11 cellular contexts compared by ENCODE assay signal in the genomic region with DNA sequence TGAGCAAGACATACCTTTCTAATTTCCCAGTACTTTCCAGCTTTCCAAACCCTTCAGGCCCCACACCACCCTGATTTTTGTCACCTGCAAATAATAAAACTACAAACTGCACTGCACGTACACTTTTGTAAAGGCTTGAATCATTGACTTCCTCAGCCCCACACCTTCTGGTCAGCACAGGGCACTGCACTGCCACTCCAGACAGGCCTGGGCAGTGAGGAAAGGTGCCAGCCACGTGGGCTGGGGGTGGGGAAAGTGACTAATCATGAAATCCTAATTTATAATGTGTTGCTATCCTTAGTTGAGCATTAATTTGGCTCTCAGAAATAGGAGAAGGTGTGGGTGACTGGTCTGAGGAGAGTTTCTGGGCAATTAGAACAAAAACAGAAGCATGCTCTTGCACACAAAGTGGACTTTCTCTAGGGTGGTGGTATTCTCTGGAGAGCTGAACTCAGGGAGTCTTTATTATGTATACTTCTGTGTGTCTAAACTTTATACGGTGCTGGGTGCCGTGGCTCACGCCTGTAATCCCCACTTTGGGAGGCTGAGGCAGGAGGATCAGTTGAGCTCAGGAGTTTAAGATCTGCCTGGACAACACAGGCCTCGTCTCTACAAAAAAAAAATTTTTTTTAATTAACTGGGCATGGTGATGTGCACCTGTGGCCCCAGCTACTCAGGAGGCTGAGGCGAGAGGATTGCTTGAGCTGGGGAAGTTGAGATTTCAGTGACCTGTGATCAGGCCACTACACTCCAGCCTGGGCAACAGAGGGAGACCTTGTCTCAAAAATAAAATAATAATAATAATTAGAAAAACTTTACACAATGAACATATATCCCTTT. TPM values are rescaled to one million over a fixed set of nuclear protein-coding genes. Genes with fewer than 3 reads are reported as not detected.
A peak's percentile ranks its signal among the peaks of the same experiment; 100 is the strongest.
DNase-seq lines count a peak whose midpoint lies in the region; ATAC-seq and TF ChIP-seq lines count a peak whose summit lies in the region.
"Had no signal": no experiment of that assay in that cellular context is flagged by ENCODE, and none has a peak within 500 bp of the region (broad histone marks: within the 10 kb centered on the region; RNA-seq: fewer than 3 reads in every experiment).

No MANE protein-coding gene starts in this region.

- in situ Hi-C loops in brain microvascular endothelial cell (cut with HindIII; ENCODE audit: low pct_ligation_motif_present, low sequenced_read_pairs): no loop called here

- no peak overlapping the region for H3K27ac ChIP-seq in 22Rv1
- no peak overlapping the region for H3K27ac ChIP-seq in brain microvascular endothelial cell

- no peaks in the 10 kb centered on the region for H3K36me3 ChIP-seq in brain microvascular endothelial cell (replicated peaks)
- H3K36me3 ChIP-seq: Peyer's patch had no signal

- ATAC-seq in left lobe of liver (peak; percentile 81), HG03175 (IDR thresholded peaks at IDR 0.05; ENCODE audit: unreplicated experiment) (no peak), GM18868 (IDR thresholded peaks at IDR 0.05; ENCODE audit: unreplicated experiment) (no peak)
- ATAC-seq in stimulated activated naive CD8-positive, alpha-beta T cell treated with anti-CD3 and anti-CD28 coated beads, Interleukin-15, Interleukin-2, amounts not matched to agents 100 U/mL and 50 U/mL, for 24 hours: no peak

- peak; percentile 48 for DNase-seq in HT1080 (ENCODE audit: low read depth)
- no peak for DNase-seq in brain microvascular endothelial cell
- no peak for DNase-seq in left lobe of liver (ENCODE audit: low spot score)
- DNase-seq in COR-L47 (lab: John Stamatoyannopoulos, UW): no peak
- no peak for DNase-seq in stimulated activated naive CD8-positive, alpha-beta T cell treated with anti-CD3 and anti-CD28 coated beads, Interleukin-15, Interleukin-2, amounts not matched to agents 100 U/mL and 50 U/mL, for 24 hours
- DNase-seq: activated T-cell treated with anti-CD3 and anti-CD28 coated beads, Interleukin-2, amount 50 U/mL, for 1 hour; stimulated activated naive CD4-positive, alpha-beta T cell treated with Interleukin-2 at 50 U/mL for 16 hours had no signal

- no peak overlapping the region for H3K4me3 ChIP-seq in brain microvascular endothelial cell (ENCODE audit: low read depth, low read length)
- H3K4me3 ChIP-seq: Peyer's patch had no signal

- H3K27me3 ChIP-seq in brain microvascular endothelial cell (replicated peaks): no peaks in the 10 kb centered on the region
- H3K27me3 ChIP-seq: Peyer's patch had no signal

- TF ChIP-seq CTCF in 22Rv1 (IDR thresholded peaks at IDR 0.05) (peak; percentile 20; the same call in 1 of the 2 replicates), brain microvascular endothelial cell (IDR thresholded peaks at IDR 0.05; ENCODE audit: low read depth, low read length, missing control alignments) (peak; percentile 44)

RNA-seq across cellular contexts. Expression of gene FLNB, which starts 58.2 kb away (rescaled TPM):
- 126 and 138 TPM in 2 replicates for total RNA-seq in HT1080 (2014; rRNA removed; shearing (Covaris generic))
- 23.9 and 28.8 TPM in 2 replicates for polyA plus RNA-seq in HT1080 (2015; cell fraction: cytosol; rRNA removed)
- 927 and 954 TPM in 2 replicates for polyA plus RNA-seq in HT1080 (2015; cell fraction: nucleus; rRNA removed)
- 52.8 TPM for total RNA-seq in left lobe of liver
